In the genomic region with DNA sequence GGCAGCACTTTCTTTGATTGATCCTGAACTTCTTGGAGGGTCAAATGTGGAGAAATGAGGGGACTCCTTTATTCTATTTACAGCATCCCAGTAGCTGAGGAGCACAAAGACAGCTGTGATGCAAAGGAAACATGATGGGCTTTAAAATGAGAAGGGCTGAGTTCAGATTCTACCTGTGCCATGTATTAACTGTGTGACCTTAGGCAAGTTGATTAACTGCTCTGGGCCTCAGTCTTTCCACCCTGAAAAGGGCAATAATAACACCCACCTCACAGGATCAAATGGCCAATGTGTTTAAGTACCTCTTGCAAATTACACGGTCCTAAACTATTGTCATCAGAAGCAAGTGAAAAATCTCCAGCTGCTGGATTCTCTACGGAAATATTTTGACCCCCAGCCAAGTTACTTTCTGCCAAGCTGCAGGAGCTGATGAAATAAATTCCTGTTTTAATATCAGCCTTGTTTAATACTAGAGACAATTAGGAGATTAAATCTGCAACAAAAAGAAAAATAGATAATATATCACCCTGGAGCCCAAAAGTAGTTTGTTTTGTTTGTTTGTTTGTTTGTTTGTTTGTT, we compare ENCODE assay signal across 18 cellular contexts. TPM values are rescaled to one million over a fixed set of nuclear protein-coding genes. Genes with fewer than 3 reads are reported as not detected.
DNase-seq lines count a peak whose midpoint lies in the region; ATAC-seq and TF ChIP-seq lines count a peak whose summit lies in the region.
"Had no signal": no experiment of that assay in that cellular context is flagged by ENCODE, and none has a peak within 500 bp of the region (broad histone marks: within the 10 kb centered on the region; RNA-seq: fewer than 3 reads in every experiment).

No MANE protein-coding gene starts in this region.

- H3K9me3 ChIP-seq in adipocyte (ENCODE audit: control insufficient read depth, low read length) (no peaks in the 10 kb centered on the region), fibroblast of lung (ENCODE audit: control insufficient read depth, insufficient read depth, low read depth, low read length) (no peaks in the 10 kb centered on the region)
- H3K9me3 ChIP-seq: BLaER1 treated with 17β-estradiol and CSF1 and Interleukin-3, amounts not matched to agents 10 nM and 100 nM; SJCRH30 had no signal

- no peak for TF ChIP-seq CTCF in AG10803 (conservative IDR thresholded peaks at IDR 0.05; ENCODE audit: low read length)
- no peak for TF ChIP-seq CTCF in fibroblast of lung (conservative IDR thresholded peaks at IDR 0.05 in 1 of 2, IDR thresholded peaks at IDR 0.05 in 1 of 2; ENCODE audit: low read depth in 1 of 2, low read length in 2 of 2)

- H3K4me3 ChIP-seq in AG10803 (ENCODE audit: low read length) (no peak overlapping the region), adipocyte (ENCODE audit: low read length) (no peak overlapping the region), fibroblast of lung (replicated peaks in 1 of 4; ENCODE audit: control extremely low read depth in 1 of 4, insufficient read depth in 1 of 4, low read depth in 3 of 4, low read length in 4 of 4) (no peak overlapping the region)
- H3K4me3 ChIP-seq: BLaER1 treated with 17β-estradiol and CSF1 and Interleukin-3, amounts not matched to agents 10 nM and 100 nM; SJCRH30 had no signal

- ATAC-seq in sciatic nerve (no peak), GM19324 (IDR thresholded peaks at IDR 0.05; ENCODE audit: low FRiP score, unreplicated experiment) (no peak), GM21381 (IDR thresholded peaks at IDR 0.05; ENCODE audit: unreplicated experiment) (no peak)

- H3K36me3 ChIP-seq in adipocyte (ENCODE audit: control insufficient read depth, insufficient read depth, low read length, severe bottlenecking): no peaks in the 10 kb centered on the region
- H3K36me3 ChIP-seq in fibroblast of lung (ENCODE audit: control insufficient read depth, insufficient read depth, low read length): no peaks in the 10 kb centered on the region
- H3K36me3 ChIP-seq: BLaER1 treated with 17β-estradiol and CSF1 and Interleukin-3, amounts not matched to agents 10 nM and 100 nM; SJCRH30 had no signal

- no peaks in the 10 kb centered on the region for H3K79me2 ChIP-seq in fibroblast of lung (ENCODE audit: control insufficient read depth, insufficient read depth, low read length)

- no peaks in the 10 kb centered on the region for H4K20me1 ChIP-seq in fibroblast of lung (ENCODE audit: control insufficient read depth, extremely low read depth, insufficient read depth, low read length)

- H3K27ac ChIP-seq in fibroblast of lung (ENCODE audit: insufficient read depth, low read length): no peak overlapping the region
- H3K27ac ChIP-seq: BLaER1 treated with 17β-estradiol and CSF1 and Interleukin-3, amounts not matched to agents 10 nM and 100 nM; SJCRH30 had no signal

- DNase-seq in AG10803 (ENCODE audit: low read depth): peak; percentile 70
- DNase-seq in adipocyte (ENCODE audit: low read depth): peak; percentile 33
- peak; percentile 20 to 44 for DNase-seq in fibroblast of lung (ENCODE audit: low read depth in 2 of 2)
- DNase-seq in sciatic nerve (ENCODE audit: low spot score): peak; percentile 23
- DNase-seq in SIG-M5 (lab: John Stamatoyannopoulos, UW): no peak
- DNase-seq: ACHN, DMS 273 treated with DMSO at 0.1 percent for 48 hours, HCEC 1CT, NCI-H1417, NCI-H2029, NCI-H510A treated with DMSO at 0.1 percent for 48 hours had no signal

- H3K4me1 ChIP-seq in adipocyte (ENCODE audit: control insufficient read depth, insufficient read depth, low read length) (peaks cover 11% of the 10 kb centered on the region), fibroblast of lung (ENCODE audit: control insufficient read depth, extremely low read depth, insufficient read depth, low read length) (no peaks in the 10 kb centered on the region)
- H3K4me1 ChIP-seq: BLaER1 treated with 17β-estradiol and CSF1 and Interleukin-3, amounts not matched to agents 10 nM and 100 nM had no signal

- no peak overlapping the region for H3K4me2 ChIP-seq in fibroblast of lung (ENCODE audit: extremely low read depth, insufficient read depth, low read length)
- H3K4me2 ChIP-seq: BLaER1 treated with 17β-estradiol and CSF1 and Interleukin-3, amounts not matched to agents 10 nM and 100 nM had no signal

- no peak overlapping the region for H2AFZ ChIP-seq in fibroblast of lung (ENCODE audit: low read length)

- H3K9ac ChIP-seq in adipocyte (ENCODE audit: low read length) (peak overlapping the region; percentile 50), fibroblast of lung (ENCODE audit: insufficient read depth, low read length) (no peak overlapping the region)
- H3K9ac ChIP-seq: BLaER1 treated with 17β-estradiol and CSF1 and Interleukin-3, amounts not matched to agents 10 nM and 100 nM had no signal

- no peaks in the 10 kb centered on the region for H3K27me3 ChIP-seq in adipocyte (replicated peaks; ENCODE audit: control insufficient read depth, insufficient read depth, low read length)
- H3K27me3 ChIP-seq in fibroblast of lung (ENCODE audit: control insufficient read depth, insufficient read depth, low read length): no peaks in the 10 kb centered on the region
- H3K27me3 ChIP-seq: BLaER1 treated with 17β-estradiol and CSF1 and Interleukin-3, amounts not matched to agents 10 nM and 100 nM; SJCRH30 had no signal

- intact Hi-C loops in sciatic nerve (cut with DNase I): no loop called here

RNA-seq across cellular contexts. Expression of a gene that starts 15.7 kb away (rescaled TPM):
- total RNA-seq in fibroblast of lung (1.8 and 2.3 TPM in 2 replicates), sciatic nerve (2.8 TPM)
- 1.9 and 2.1 TPM in 2 replicates for polyA plus RNA-seq in fibroblast of lung
- 0.99 and 1.7 TPM in 2 replicates for polyA plus RNA-seq in fibroblast of lung (2012)
- polyA minus RNA-seq in fibroblast of lung (ENCODE audit: low replicate concordance): 0.39 and 3.3 TPM in 2 replicates

RNA-seq across cellular contexts. Expression of a gene that starts 25.5 kb away (rescaled TPM):
- total RNA-seq in fibroblast of lung: not detected in 2 replicates
- not detected in 2 replicates for polyA plus RNA-seq in fibroblast of lung
- polyA plus RNA-seq in fibroblast of lung (2012): not detected in 2 replicates
- polyA minus RNA-seq in fibroblast of lung (ENCODE audit: low replicate concordance): not detected in 2 replicates
- 8.0 TPM for total RNA-seq in sciatic nerve
- total RNA-seq: Daoy, RPMI7951 had no signal
- polyA plus RNA-seq: IgD-negative memory B cell had no signal

RNA-seq across cellular contexts. Expression of a gene that starts 53.2 kb away (rescaled TPM):
- total RNA-seq in fibroblast of lung (19.8 and 22.1 TPM in 2 replicates), sciatic nerve (18.1 TPM)
- 16.4 and 19.9 TPM in 2 replicates for polyA plus RNA-seq in fibroblast of lung
- polyA plus RNA-seq in fibroblast of lung (2012): 8.7 and 10.3 TPM in 2 replicates
- polyA minus RNA-seq in fibroblast of lung (ENCODE audit: low replicate concordance): 3.0 and 4.9 TPM in 2 replicates
